ENCODE assay signal across 26 cellular contexts in the genomic region with DNA sequence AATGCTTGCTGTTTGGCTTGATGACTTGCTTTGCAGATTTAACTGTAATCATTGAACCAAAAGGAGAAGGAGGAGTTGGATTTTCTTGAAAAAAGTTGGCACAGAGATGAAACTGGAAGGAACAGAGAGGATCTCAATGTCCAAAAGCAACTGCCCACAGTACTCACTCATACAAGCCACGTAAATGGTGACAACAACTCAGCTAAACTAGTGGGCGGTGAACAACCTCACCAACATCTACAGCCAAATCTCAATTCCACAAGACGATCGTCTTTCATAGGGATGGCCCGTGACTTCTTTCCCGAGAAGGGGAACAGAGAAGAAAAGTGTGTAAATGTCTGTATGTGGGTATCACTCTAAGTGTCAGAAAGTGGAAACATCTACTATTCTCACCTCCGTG.
"Had no signal": no experiment of that assay in that cellular context is flagged by ENCODE, and none has a peak within 500 bp of the region (broad histone marks: within the 10 kb centered on the region; RNA-seq: fewer than 3 reads in every experiment).

No MANE protein-coding gene starts in this region.

- H3K27ac Mint-ChIP-seq: activated naive CD8-positive, alpha-beta T cell; effector memory CD8-positive, alpha-beta T cell; stimulated activated naive CD8-positive, alpha-beta T cell treated with anti-CD3 and anti-CD28 coated beads, Interleukin-15, amount 100 ng/mL, for 72 hours; T-cell; T-helper 2 cell treated with Interferon-gamma antibody and Interleukin-4, amounts not matched to agents 5 μg/mL and 100 μg/mL, for 36 hours; type B pancreatic cell; WTC11 had no signal

- H3K27me3 ChIP-seq: adrenal gland, ascending aorta, brain microvascular endothelial cell, esophagus muscularis mucosa, gastroesophageal sphincter, pancreas, testis, vagina had no signal

- H3K4me1 Mint-ChIP-seq: neural crest cell; stimulated activated naive CD8-positive, alpha-beta T cell treated with anti-CD3 and anti-CD28 coated beads, Interleukin-15, amount 100 ng/mL, for 72 hours; WTC11 had no signal

- FAIRE-seq: pancreas had no signal

- H3K4me3 ChIP-seq: adrenal gland, ascending aorta, esophagus muscularis mucosa, gastroesophageal sphincter, pancreas, testis, vagina had no signal

- ATAC-seq: effector memory CD8-positive, alpha-beta T cell; gastroesophageal sphincter; left colon; right cardiac atrium; stimulated activated naive CD8-positive, alpha-beta T cell treated with anti-CD3 and anti-CD28 coated beads, Interleukin-15, amount 100 ng/mL, for 72 hours; T-cell; WTC11 had no signal

- H3K9me3 ChIP-seq: adrenal gland, ascending aorta, esophagus muscularis mucosa, gastroesophageal sphincter, pancreas, testis, vagina had no signal

- H3K4me1 ChIP-seq: adrenal gland, ascending aorta, esophagus muscularis mucosa, gastroesophageal sphincter, testis had no signal

- DNase-seq: activated naive CD4-positive, alpha-beta T cell; activated T-cell treated with anti-CD3 and anti-CD28 coated beads, Interleukin-2, amount 50 U/mL, for 1 hour; adrenal gland; central memory CD4-positive, alpha-beta T cell; effector memory CD8-positive, alpha-beta T cell; head of caudate nucleus; islet precursor cell; left colon; naive B cell; pancreas; right cardiac atrium; stimulated activated CD4-positive, alpha-beta T cell treated with anti-CD3 and anti-CD28 coated beads, Interleukin-12 subunit alpha, Interleukin-12 subunit beta, amount 100 ng/mL, for 4 hours; stimulated activated CD4-positive, alpha-beta T cell treated with anti-CD3 and anti-CD28 coated beads, Interleukin-4, amount 100 ng/mL, for 4 hours; stimulated activated naive CD8-positive, alpha-beta T cell treated with anti-CD3 and anti-CD28 coated beads, Interleukin-15, amount 100 ng/mL, for 72 hours; T-cell; testis had no signal

- H3K27me3 Mint-ChIP-seq: activated naive CD8-positive, alpha-beta T cell; naive B cell; T-cell; type B pancreatic cell had no signal

- H3K36me3 ChIP-seq: adrenal gland, ascending aorta, brain microvascular endothelial cell, vagina had no signal

- H3K27ac ChIP-seq: adrenal gland, ascending aorta, brain microvascular endothelial cell, esophagus muscularis mucosa, gastroesophageal sphincter, pancreas, testis, vagina had no signal

- H3K4me3 Mint-ChIP-seq: activated naive CD8-positive, alpha-beta T cell; effector memory CD8-positive, alpha-beta T cell; naive B cell; neural crest cell; stimulated activated naive CD8-positive, alpha-beta T cell treated with anti-CD3 and anti-CD28 coated beads, Interleukin-15, amount 100 ng/mL, for 72 hours; T-cell; T-helper 2 cell treated with Interferon-gamma antibody and Interleukin-4, amounts not matched to agents 5 μg/mL and 100 μg/mL, for 36 hours; type B pancreatic cell; WTC11 had no signal

- H3K36me3 Mint-ChIP-seq: activated naive CD8-positive, alpha-beta T cell; naive B cell; T-cell had no signal

- H3K9me3 Mint-ChIP-seq: effector memory CD8-positive, alpha-beta T cell; neural crest cell; stimulated activated naive CD8-positive, alpha-beta T cell treated with anti-CD3 and anti-CD28 coated beads, Interleukin-15, amount 100 ng/mL, for 72 hours; T-cell; T-helper 2 cell treated with Interferon-gamma antibody and Interleukin-4, amounts not matched to agents 5 μg/mL and 100 μg/mL, for 36 hours; type B pancreatic cell; WTC11 had no signal
